Comparison of ENCODE assay signal across 11 cellular contexts in genomic region chr3:196611761-196612483, GRCh38. TPM values are rescaled to one million over a fixed set of nuclear protein-coding genes. Genes with fewer than 3 reads are reported as not detected.
DNase-seq lines count a peak whose midpoint lies in the region; ATAC-seq and TF ChIP-seq lines count a peak whose summit lies in the region.
"Had no signal": no experiment of that assay in that cellular context is flagged by ENCODE, and none has a peak within 500 bp of the region (broad histone marks: within the 10 kb centered on the region; RNA-seq: fewer than 3 reads in every experiment).

No MANE protein-coding gene starts in this region.

- H3K4me1 Mint-ChIP-seq in activated naive CD4-positive, alpha-beta T cell treated with anti-CD3 and anti-CD28 coated beads for 36 hours (ENCODE audit: low read depth), result peaks cover 28% of the 10 kb centered on the region
- H3K4me1 Mint-ChIP-seq in activated CD8-positive, alpha-beta T cell treated with anti-CD3 and anti-CD28 coated beads for 36 hours (ENCODE audit: low read depth), result peaks cover 29% of the 10 kb centered on the region

- DNase-seq in activated naive CD4-positive, alpha-beta T cell treated with anti-CD3 and anti-CD28 coated beads for 36 hours, result peak; percentile 29
- DNase-seq in activated naive CD4-positive, alpha-beta T cell treated with Interleukin-2 at 50 U/mL for 16 hours, result no peak
- DNase-seq in activated CD8-positive, alpha-beta T cell treated with anti-CD3 and anti-CD28 coated beads for 36 hours, result no peak
- DNase-seq in left lobe of liver (ENCODE audit: low spot score) (no peak), DMS79 (lab: John Stamatoyannopoulos, UW) (no peak)
- DNase-seq: activated B cell treated with CpG ODN at 0.5 μM for 24 hours; NCI-H187 treated with DMSO at 0.1 percent for 48 hours; stimulated activated CD4-positive, alpha-beta T cell treated with anti-CD3 and anti-CD28 coated beads, Interleukin-2, amount 100 ng/mL, for 24 hours had no signal

- CTCF ChIA-PET in activated naive CD4-positive, alpha-beta T cell treated with anti-CD3 and anti-CD28 coated beads for 36 hours (lab: Charles Lee), result interaction anchor here (0.7 to 13.6 kb wide), 5 partner anchors 11 to 344 kb away, joined by 3 to 265 read pairs (median 3); no protein-coding TSS in a partner anchor
- CTCF ChIA-PET in activated CD8-positive, alpha-beta T cell treated with anti-CD3 and anti-CD28 coated beads for 36 hours (lab: Charles Lee), result interaction anchor here (0.9 to 14.8 kb wide), 4 partner anchors 10 to 83 kb away, joined by 3 to 310 read pairs (median 5); no protein-coding TSS in a partner anchor

- H3K27ac ChIP-seq in thymus (ENCODE audit: low read depth), result peak overlapping the region; percentile 74

- TF ChIP-seq CTCF in activated CD8-positive, alpha-beta T cell treated with anti-CD3 and anti-CD28 coated beads for 36 hours (IDR thresholded peaks at IDR 0.05), result no peak

- POLR2A ChIA-PET in activated CD8-positive, alpha-beta T cell treated with anti-CD3 and anti-CD28 coated beads for 36 hours (lab: Charles Lee), result interaction anchor here (0.6 to 4.7 kb wide), 7 partner anchors 9 to 193 kb away, joined by 3 to 30 read pairs (median 4); partner anchors contain the start of genes FBXO45, NRROS and WDR53

- H3K27ac Mint-ChIP-seq in activated naive CD4-positive, alpha-beta T cell treated with anti-CD3 and anti-CD28 coated beads for 36 hours, result no peak overlapping the region
- H3K27ac Mint-ChIP-seq in activated CD8-positive, alpha-beta T cell treated with anti-CD3 and anti-CD28 coated beads for 36 hours, result peak overlapping the region; percentile 46
- H3K27ac Mint-ChIP-seq: activated B cell treated with CpG ODN at 0.5 μM for 24 hours had no signal

- intact Hi-C loops in activated naive CD4-positive, alpha-beta T cell treated with anti-CD3 and anti-CD28 coated beads for 36 hours (cut with micrococcal nuclease), result no loop called here
- intact Hi-C loops in activated CD8-positive, alpha-beta T cell treated with anti-CD3 and anti-CD28 coated beads for 36 hours (cut with micrococcal nuclease), result no loop called here

- H3K36me3 ChIP-seq in thymus (ENCODE audit: control insufficient read depth, insufficient read depth), result no peaks in the 10 kb centered on the region

- no peaks in the 10 kb centered on the region for H3K9me3 ChIP-seq in thymus (ENCODE audit: control insufficient read depth)

- H3K4me3 ChIP-seq in thymus (ENCODE audit: low read length), result no peak overlapping the region

- peak overlapping the region; percentile 7 for H3K4me3 Mint-ChIP-seq in activated naive CD4-positive, alpha-beta T cell treated with anti-CD3 and anti-CD28 coated beads for 36 hours
- no peak overlapping the region for H3K4me3 Mint-ChIP-seq in activated CD8-positive, alpha-beta T cell treated with anti-CD3 and anti-CD28 coated beads for 36 hours
- H3K4me3 Mint-ChIP-seq: activated B cell treated with CpG ODN at 0.5 μM for 24 hours had no signal

- H3K36me3 Mint-ChIP-seq in activated naive CD4-positive, alpha-beta T cell treated with anti-CD3 and anti-CD28 coated beads for 36 hours (ENCODE audit: low read depth), result no peaks in the 10 kb centered on the region
- no peaks in the 10 kb centered on the region for H3K36me3 Mint-ChIP-seq in activated CD8-positive, alpha-beta T cell treated with anti-CD3 and anti-CD28 coated beads for 36 hours (ENCODE audit: low read depth)

- peaks cover 16% of the 10 kb centered on the region for H3K4me1 ChIP-seq in thymus (ENCODE audit: control insufficient read depth, insufficient read depth, low read length)

- WGBS in thymus, result 29% methylated on average over 10 of the region's 10 CpGs

- no peaks in the 10 kb centered on the region for H3K27me3 ChIP-seq in thymus (ENCODE audit: control insufficient read depth, insufficient read depth)

- H3K9me3 Mint-ChIP-seq in activated naive CD4-positive, alpha-beta T cell treated with anti-CD3 and anti-CD28 coated beads for 36 hours, result peaks cover 2% of the 10 kb centered on the region
- no peaks in the 10 kb centered on the region for H3K9me3 Mint-ChIP-seq in activated CD8-positive, alpha-beta T cell treated with anti-CD3 and anti-CD28 coated beads for 36 hours
- H3K9me3 Mint-ChIP-seq: activated B cell treated with CpG ODN at 0.5 μM for 24 hours had no signal

- no peaks in the 10 kb centered on the region for H3K27me3 Mint-ChIP-seq in activated naive CD4-positive, alpha-beta T cell treated with anti-CD3 and anti-CD28 coated beads for 36 hours (ENCODE audit: low read depth)
- H3K27me3 Mint-ChIP-seq in activated CD8-positive, alpha-beta T cell treated with anti-CD3 and anti-CD28 coated beads for 36 hours, result no peaks in the 10 kb centered on the region
- H3K27me3 Mint-ChIP-seq: activated B cell treated with CpG ODN at 0.5 μM for 24 hours had no signal

- no peak for ATAC-seq in activated CD8-positive, alpha-beta T cell treated with anti-CD3 and anti-CD28 coated beads for 36 hours
- ATAC-seq in left lobe of liver (peak; percentile 19), HG02840 (IDR thresholded peaks at IDR 0.05; ENCODE audit: low FRiP score, unreplicated experiment) (no peak), GM18511 (IDR thresholded peaks at IDR 0.05; ENCODE audit: unreplicated experiment) (no peak)

RNA-seq across cellular contexts. Expression of gene NRROS, which starts 27.6 kb away (rescaled TPM):
- total RNA-seq in activated naive CD4-positive, alpha-beta T cell treated with anti-CD3 and anti-CD28 coated beads for 36 hours, result 1 to 10 TPM; 8.1 to 9.2 TPM
- total RNA-seq in activated CD8-positive, alpha-beta T cell treated with anti-CD3 and anti-CD28 coated beads for 36 hours, result 10 to 100 TPM; 24.2 to 26.5 TPM
- 1.7 TPM for total RNA-seq in left lobe of liver
- polyA plus RNA-seq in thymus, result 5.2 TPM

RNA-seq across cellular contexts. Expression of gene FBXO45, which starts 43.5 kb away (rescaled TPM):
- 10 to 100 TPM; 11.8 to 12.8 TPM for total RNA-seq in activated naive CD4-positive, alpha-beta T cell treated with anti-CD3 and anti-CD28 coated beads for 36 hours
- 10 to 100 TPM; 18.2 TPM for total RNA-seq in activated CD8-positive, alpha-beta T cell treated with anti-CD3 and anti-CD28 coated beads for 36 hours
- total RNA-seq in left lobe of liver, result 3.5 TPM
- 7.0 TPM for polyA plus RNA-seq in thymus

RNA-seq across cellular contexts. Expression of gene WDR53, which starts 43.6 kb away (rescaled TPM):
- 10 to 100 TPM; 14.3 to 15.8 TPM for total RNA-seq in activated naive CD4-positive, alpha-beta T cell treated with anti-CD3 and anti-CD28 coated beads for 36 hours
- 10 to 100 TPM; 16.2 to 17.2 TPM for total RNA-seq in activated CD8-positive, alpha-beta T cell treated with anti-CD3 and anti-CD28 coated beads for 36 hours
- 5.1 TPM for total RNA-seq in left lobe of liver
- polyA plus RNA-seq in thymus, result 28.1 TPM
